1 cellular context compared by ENCODE assay signal in the genomic region with DNA sequence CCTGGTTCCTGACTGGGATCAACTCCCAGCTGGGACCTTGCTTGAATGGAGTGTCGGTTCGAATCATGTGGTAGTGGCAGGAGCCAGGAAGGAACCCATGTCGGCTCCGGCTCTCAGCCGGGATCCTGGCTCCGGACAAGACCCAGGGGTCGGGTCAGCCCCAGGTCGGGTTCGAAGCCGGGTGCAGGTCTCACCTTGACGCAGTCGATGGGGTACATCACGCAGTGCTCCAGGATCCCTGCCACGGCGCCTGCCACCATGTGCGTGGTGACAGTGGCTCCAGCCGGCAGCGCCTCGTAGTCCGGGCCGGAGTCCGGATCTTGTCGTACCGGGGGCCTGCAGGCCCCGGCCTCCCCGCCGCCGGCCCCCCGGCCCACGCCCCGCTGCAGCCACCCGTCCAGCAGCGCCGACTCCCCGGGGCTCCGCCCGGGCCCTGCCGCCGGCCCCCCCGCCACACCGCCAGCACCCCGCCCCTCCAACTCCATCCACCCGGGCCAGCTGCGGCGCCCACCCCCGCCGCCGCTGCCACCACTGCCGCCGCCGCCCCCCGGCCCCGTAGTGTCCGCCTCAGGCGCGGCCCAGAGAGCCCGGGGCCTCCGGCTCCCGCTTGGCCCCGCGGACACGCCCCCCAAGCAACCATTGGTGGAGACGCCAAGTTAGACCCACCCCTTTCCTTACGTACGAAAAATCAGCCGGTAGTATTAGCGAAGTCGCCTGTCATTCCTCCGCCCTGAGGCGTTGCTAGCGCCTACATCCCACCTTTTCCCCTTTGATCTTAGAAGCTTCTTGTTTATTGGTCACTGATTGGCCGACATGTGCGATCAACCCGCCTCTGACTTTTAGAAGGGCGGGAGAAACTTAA.
TF ChIP-seq lines count a peak whose summit lies in the region.

A gene with protein sequence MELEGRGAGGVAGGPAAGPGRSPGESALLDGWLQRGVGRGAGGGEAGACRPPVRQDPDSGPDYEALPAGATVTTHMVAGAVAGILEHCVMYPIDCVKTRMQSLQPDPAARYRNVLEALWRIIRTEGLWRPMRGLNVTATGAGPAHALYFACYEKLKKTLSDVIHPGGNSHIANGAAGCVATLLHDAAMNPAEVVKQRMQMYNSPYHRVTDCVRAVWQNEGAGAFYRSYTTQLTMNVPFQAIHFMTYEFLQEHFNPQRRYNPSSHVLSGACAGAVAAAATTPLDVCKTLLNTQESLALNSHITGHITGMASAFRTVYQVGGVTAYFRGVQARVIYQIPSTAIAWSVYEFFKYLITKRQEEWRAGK (minus strand): TSS at position 589 of the 862 bp plus-strand sequence. CDS start 104 bp downstream, at position 485.

TF ChIP-seq in GM12878, 131 proteins besides CTCF, POLR2A, EP300 and RAD21 (continued from another document and continues in another):
- TF ChIP-seq, protein P1, sequence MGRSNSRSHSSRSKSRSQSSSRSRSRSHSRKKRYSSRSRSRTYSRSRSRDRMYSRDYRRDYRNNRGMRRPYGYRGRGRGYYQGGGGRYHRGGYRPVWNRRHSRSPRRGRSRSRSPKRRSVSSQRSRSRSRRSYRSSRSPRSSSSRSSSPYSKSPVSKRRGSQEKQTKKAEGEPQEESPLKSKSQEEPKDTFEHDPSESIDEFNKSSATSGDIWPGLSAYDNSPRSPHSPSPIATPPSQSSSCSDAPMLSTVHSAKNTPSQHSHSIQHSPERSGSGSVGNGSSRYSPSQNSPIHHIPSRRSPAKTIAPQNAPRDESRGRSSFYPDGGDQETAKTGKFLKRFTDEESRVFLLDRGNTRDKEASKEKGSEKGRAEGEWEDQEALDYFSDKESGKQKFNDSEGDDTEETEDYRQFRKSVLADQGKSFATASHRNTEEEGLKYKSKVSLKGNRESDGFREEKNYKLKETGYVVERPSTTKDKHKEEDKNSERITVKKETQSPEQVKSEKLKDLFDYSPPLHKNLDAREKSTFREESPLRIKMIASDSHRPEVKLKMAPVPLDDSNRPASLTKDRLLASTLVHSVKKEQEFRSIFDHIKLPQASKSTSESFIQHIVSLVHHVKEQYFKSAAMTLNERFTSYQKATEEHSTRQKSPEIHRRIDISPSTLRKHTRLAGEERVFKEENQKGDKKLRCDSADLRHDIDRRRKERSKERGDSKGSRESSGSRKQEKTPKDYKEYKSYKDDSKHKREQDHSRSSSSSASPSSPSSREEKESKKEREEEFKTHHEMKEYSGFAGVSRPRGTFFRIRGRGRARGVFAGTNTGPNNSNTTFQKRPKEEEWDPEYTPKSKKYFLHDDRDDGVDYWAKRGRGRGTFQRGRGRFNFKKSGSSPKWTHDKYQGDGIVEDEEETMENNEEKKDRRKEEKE (IDR thresholded peaks at IDR 0.05) = no peak
- TF ChIP-seq KAT2A (conservative IDR thresholded peaks at IDR 0.05; ENCODE audit: control insufficient read depth, low read depth, low read length) = no peak
- TF ChIP-seq, protein P2, sequence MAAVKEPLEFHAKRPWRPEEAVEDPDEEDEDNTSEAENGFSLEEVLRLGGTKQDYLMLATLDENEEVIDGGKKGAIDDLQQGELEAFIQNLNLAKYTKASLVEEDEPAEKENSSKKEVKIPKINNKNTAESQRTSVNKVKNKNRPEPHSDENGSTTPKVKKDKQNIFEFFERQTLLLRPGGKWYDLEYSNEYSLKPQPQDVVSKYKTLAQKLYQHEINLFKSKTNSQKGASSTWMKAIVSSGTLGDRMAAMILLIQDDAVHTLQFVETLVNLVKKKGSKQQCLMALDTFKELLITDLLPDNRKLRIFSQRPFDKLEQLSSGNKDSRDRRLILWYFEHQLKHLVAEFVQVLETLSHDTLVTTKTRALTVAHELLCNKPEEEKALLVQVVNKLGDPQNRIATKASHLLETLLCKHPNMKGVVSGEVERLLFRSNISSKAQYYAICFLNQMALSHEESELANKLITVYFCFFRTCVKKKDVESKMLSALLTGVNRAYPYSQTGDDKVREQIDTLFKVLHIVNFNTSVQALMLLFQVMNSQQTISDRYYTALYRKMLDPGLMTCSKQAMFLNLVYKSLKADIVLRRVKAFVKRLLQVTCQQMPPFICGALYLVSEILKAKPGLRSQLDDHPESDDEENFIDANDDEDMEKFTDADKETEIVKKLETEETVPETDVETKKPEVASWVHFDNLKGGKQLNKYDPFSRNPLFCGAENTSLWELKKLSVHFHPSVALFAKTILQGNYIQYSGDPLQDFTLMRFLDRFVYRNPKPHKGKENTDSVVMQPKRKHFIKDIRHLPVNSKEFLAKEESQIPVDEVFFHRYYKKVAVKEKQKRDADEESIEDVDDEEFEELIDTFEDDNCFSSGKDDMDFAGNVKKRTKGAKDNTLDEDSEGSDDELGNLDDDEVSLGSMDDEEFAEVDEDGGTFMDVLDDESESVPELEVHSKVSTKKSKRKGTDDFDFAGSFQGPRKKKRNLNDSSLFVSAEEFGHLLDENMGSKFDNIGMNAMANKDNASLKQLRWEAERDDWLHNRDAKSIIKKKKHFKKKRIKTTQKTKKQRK (IDR thresholded peaks at IDR 0.05; ENCODE audit: low read depth, low read length) = peak; percentile 89
- TF ChIP-seq NR2F1 (conservative IDR thresholded peaks at IDR 0.05) = no peak; the same call in 1 of the 2 replicates
- TF ChIP-seq, protein P3, sequence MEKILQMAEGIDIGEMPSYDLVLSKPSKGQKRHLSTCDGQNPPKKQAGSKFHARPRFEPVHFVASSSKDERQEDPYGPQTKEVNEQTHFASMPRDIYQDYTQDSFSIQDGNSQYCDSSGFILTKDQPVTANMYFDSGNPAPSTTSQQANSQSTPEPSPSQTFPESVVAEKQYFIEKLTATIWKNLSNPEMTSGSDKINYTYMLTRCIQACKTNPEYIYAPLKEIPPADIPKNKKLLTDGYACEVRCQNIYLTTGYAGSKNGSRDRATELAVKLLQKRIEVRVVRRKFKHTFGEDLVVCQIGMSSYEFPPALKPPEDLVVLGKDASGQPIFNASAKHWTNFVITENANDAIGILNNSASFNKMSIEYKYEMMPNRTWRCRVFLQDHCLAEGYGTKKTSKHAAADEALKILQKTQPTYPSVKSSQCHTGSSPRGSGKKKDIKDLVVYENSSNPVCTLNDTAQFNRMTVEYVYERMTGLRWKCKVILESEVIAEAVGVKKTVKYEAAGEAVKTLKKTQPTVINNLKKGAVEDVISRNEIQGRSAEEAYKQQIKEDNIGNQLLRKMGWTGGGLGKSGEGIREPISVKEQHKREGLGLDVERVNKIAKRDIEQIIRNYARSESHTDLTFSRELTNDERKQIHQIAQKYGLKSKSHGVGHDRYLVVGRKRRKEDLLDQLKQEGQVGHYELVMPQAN (conservative IDR thresholded peaks at IDR 0.05) = peak; percentile 72
- no peak for TF ChIP-seq BCL11A (IDR thresholded peaks at IDR 0.05; ENCODE audit: low read depth, low read length)
- peak; percentile 36; the same call in 1 of the 2 replicates for TF ChIP-seq ATF7 (IDR thresholded peaks at IDR 0.05; ENCODE audit: low read depth)
- TF ChIP-seq ETV6 (conservative IDR thresholded peaks at IDR 0.05 in 1 of 2, IDR thresholded peaks at IDR 0.05 in 1 of 2; ENCODE audit: borderline replicate concordance in 1 of 2, low read depth in 1 of 2) = no peak
- no peak for TF ChIP-seq MXI1 (IDR thresholded peaks at IDR 0.05; ENCODE audit: low read depth, low read length)
- TF ChIP-seq, protein P4, sequence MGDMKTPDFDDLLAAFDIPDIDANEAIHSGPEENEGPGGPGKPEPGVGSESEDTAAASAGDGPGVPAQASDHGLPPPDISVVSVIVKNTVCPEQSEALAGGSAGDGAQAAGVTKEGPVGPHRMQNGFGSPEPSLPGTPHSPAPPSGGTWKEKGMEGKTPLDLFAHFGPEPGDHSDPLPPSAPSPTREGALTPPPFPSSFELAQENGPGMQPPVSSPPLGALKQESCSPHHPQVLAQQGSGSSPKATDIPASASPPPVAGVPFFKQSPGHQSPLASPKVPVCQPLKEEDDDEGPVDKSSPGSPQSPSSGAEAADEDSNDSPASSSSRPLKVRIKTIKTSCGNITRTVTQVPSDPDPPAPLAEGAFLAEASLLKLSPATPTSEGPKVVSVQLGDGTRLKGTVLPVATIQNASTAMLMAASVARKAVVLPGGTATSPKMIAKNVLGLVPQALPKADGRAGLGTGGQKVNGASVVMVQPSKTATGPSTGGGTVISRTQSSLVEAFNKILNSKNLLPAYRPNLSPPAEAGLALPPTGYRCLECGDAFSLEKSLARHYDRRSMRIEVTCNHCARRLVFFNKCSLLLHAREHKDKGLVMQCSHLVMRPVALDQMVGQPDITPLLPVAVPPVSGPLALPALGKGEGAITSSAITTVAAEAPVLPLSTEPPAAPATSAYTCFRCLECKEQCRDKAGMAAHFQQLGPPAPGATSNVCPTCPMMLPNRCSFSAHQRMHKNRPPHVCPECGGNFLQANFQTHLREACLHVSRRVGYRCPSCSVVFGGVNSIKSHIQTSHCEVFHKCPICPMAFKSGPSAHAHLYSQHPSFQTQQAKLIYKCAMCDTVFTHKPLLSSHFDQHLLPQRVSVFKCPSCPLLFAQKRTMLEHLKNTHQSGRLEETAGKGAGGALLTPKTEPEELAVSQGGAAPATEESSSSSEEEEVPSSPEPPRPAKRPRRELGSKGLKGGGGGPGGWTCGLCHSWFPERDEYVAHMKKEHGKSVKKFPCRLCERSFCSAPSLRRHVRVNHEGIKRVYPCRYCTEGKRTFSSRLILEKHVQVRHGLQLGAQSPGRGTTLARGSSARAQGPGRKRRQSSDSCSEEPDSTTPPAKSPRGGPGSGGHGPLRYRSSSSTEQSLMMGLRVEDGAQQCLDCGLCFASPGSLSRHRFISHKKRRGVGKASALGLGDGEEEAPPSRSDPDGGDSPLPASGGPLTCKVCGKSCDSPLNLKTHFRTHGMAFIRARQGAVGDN (IDR thresholded peaks at IDR 0.05) = no peak
- no peak for TF ChIP-seq PAX5 (IDR thresholded peaks at IDR 0.05; ENCODE audit: borderline replicate concordance, low read depth, low read length)
- no peak for TF ChIP-seq MTA3 (IDR thresholded peaks at IDR 0.05; ENCODE audit: borderline replicate concordance, low read length)
- TF ChIP-seq, protein P5, sequence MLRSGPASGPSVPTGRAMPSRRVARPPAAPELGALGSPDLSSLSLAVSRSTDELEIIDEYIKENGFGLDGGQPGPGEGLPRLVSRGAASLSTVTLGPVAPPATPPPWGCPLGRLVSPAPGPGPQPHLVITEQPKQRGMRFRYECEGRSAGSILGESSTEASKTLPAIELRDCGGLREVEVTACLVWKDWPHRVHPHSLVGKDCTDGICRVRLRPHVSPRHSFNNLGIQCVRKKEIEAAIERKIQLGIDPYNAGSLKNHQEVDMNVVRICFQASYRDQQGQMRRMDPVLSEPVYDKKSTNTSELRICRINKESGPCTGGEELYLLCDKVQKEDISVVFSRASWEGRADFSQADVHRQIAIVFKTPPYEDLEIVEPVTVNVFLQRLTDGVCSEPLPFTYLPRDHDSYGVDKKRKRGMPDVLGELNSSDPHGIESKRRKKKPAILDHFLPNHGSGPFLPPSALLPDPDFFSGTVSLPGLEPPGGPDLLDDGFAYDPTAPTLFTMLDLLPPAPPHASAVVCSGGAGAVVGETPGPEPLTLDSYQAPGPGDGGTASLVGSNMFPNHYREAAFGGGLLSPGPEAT (IDR thresholded peaks at IDR 0.05; ENCODE audit: low read depth) = no peak
- TF ChIP-seq, protein P6, sequence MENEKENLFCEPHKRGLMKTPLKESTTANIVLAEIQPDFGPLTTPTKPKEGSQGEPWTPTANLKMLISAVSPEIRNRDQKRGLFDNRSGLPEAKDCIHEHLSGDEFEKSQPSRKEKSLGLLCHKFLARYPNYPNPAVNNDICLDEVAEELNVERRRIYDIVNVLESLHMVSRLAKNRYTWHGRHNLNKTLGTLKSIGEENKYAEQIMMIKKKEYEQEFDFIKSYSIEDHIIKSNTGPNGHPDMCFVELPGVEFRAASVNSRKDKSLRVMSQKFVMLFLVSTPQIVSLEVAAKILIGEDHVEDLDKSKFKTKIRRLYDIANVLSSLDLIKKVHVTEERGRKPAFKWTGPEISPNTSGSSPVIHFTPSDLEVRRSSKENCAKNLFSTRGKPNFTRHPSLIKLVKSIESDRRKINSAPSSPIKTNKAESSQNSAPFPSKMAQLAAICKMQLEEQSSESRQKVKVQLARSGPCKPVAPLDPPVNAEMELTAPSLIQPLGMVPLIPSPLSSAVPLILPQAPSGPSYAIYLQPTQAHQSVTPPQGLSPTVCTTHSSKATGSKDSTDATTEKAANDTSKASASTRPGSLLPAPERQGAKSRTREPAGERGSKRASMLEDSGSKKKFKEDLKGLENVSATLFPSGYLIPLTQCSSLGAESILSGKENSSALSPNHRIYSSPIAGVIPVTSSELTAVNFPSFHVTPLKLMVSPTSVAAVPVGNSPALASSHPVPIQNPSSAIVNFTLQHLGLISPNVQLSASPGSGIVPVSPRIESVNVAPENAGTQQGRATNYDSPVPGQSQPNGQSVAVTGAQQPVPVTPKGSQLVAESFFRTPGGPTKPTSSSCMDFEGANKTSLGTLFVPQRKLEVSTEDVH (IDR thresholded peaks at IDR 0.05; ENCODE audit: low read depth, partially characterized antibody) = peak; percentile 59
- TF ChIP-seq NFYA (IDR thresholded peaks at IDR 0.05; ENCODE audit: borderline replicate concordance, low read depth, low read length) = 0 out of 2 replicates have a peak, but pooled peaks have one; percentile 31
- TF ChIP-seq SUPT20H (IDR thresholded peaks at IDR 0.05; ENCODE audit: borderline replicate concordance, control insufficient read depth, low read depth, low read length) = no peak
- no peak for TF ChIP-seq KDM1A (IDR thresholded peaks at IDR 0.05; ENCODE audit: borderline replicate concordance)
- TF ChIP-seq DPF2 (IDR thresholded peaks at IDR 0.05) = peak; percentile 34; the same call in 1 of the 2 replicates
- no peak for TF ChIP-seq ZSCAN29 (IDR thresholded peaks at IDR 0.05)
- TF ChIP-seq JUNB (IDR thresholded peaks at IDR 0.05) = no peak
- no peak for TF ChIP-seq RAD51 (IDR thresholded peaks at IDR 0.05)
- no peak for TF ChIP-seq POLR2AphosphoS5 (IDR thresholded peaks at IDR 0.05; ENCODE audit: low read length)
- no peak for TF ChIP-seq NFIC (IDR thresholded peaks at IDR 0.05; ENCODE audit: low read depth, low read length)
- no peak for TF ChIP-seq CBX5 (IDR thresholded peaks at IDR 0.05; ENCODE audit: low read depth)
- no peak for TF ChIP-seq YY1 (IDR thresholded peaks at IDR 0.05; ENCODE audit: low read depth, low read length)
- TF ChIP-seq EED (IDR thresholded peaks at IDR 0.05; ENCODE audit: low read depth) = no peak
- TF ChIP-seq NR2C1 (IDR thresholded peaks at IDR 0.05) = peak; percentile 77
- TF ChIP-seq, protein P7, sequence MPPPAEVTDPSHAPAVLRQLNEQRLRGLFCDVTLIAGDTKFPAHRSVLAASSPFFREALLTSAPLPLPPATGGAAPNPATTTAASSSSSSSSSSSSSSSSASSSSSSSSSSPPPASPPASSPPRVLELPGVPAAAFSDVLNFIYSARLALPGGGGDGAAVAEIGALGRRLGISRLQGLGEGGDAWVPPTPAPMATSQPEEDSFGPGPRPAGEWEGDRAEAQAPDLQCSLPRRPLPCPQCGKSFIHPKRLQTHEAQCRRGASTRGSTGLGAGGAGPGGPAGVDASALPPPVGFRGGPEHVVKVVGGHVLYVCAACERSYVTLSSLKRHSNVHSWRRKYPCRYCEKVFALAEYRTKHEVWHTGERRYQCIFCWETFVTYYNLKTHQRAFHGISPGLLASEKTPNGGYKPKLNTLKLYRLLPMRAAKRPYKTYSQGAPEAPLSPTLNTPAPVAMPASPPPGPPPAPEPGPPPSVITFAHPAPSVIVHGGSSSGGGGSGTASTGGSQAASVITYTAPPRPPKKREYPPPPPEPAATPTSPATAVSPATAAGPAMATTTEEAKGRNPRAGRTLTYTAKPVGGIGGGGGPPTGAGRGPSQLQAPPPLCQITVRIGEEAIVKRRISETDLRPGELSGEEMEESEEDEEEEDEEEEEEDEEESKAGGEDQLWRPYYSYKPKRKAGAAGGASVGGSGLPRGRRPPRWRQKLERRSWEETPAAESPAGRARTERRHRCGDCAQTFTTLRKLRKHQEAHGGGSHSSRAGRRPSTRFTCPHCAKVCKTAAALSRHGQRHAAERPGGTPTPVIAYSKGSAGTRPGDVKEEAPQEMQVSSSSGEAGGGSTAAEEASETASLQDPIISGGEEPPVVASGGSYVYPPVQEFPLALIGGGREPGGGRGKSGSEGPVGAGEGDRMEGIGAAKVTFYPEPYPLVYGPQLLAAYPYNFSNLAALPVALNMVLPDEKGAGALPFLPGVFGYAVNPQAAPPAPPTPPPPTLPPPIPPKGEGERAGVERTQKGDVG (CRISPR knock-in tag; IDR thresholded peaks at IDR 0.05) = no peak
- no peak for TF ChIP-seq CHD2 (IDR thresholded peaks at IDR 0.05; ENCODE audit: borderline replicate concordance, low read depth, low read length)
- TF ChIP-seq HDAC2 (IDR thresholded peaks at IDR 0.05) = no peak
- TF ChIP-seq POU2F2 (IDR thresholded peaks at IDR 0.05; ENCODE audit: borderline replicate concordance, low read depth, low read length) = no peak
